ENCODE assay signal across 17 cellular contexts in genomic region chr7:99402854-99403253, GRCh38.
"Had no signal": no experiment of that assay in that cellular context is flagged by ENCODE, and none has a peak within 500 bp of the region (broad histone marks: within the 10 kb centered on the region; RNA-seq: fewer than 3 reads in every experiment).

No MANE protein-coding gene starts in this region.

- H3K4me3 Mint-ChIP-seq: brain, nephron progenitor cell, type B pancreatic cell had no signal

- H3K4me3 ChIP-seq: dorsolateral prefrontal cortex, esophagus muscularis mucosa, lung, spleen, suprapubic skin had no signal

- H3K27me3 ChIP-seq: dorsolateral prefrontal cortex, esophagus muscularis mucosa, spleen, suprapubic skin had no signal

- H3K27ac Mint-ChIP-seq: brain, type B pancreatic cell had no signal

- H3K27me3 Mint-ChIP-seq: type B pancreatic cell had no signal

- H3K9me3 ChIP-seq: esophagus muscularis mucosa, spleen, suprapubic skin had no signal

- ATAC-seq: left colon, sciatic nerve had no signal

- DNase-seq: activated CD4-positive, alpha-beta T cell treated with anti-CD3 and anti-CD28 coated beads, Interleukin-2, amount 50 U/mL, for 48 hours; activated effector memory CD4-positive, alpha-beta T cell treated with anti-CD3 and anti-CD28 coated beads, Interleukin-2, amount 50 U/mL, for 16 hours; amygdala; cerebellar nuclear complex; dorsolateral prefrontal cortex; left colon; nephron progenitor cell; SIG-M5; spleen; stimulated activated CD4-positive, alpha-beta T cell treated with anti-CD3 and anti-CD28 coated beads, Interleukin-1b, Interleukin-23, amount 100 ng/mL, for 48 hours; stimulated activated naive CD4-positive, alpha-beta T cell had no signal

- H3K9me3 Mint-ChIP-seq: brain, nephron progenitor cell, type B pancreatic cell had no signal

- H3K27ac ChIP-seq: esophagus muscularis mucosa, suprapubic skin had no signal
